Comparison of ENCODE assay signal across 10 cellular contexts in genomic region chr1:117146570-117147340, GRCh38. TPM values are rescaled to one million over a fixed set of nuclear protein-coding genes. Genes with fewer than 3 reads are reported as not detected.
DNase-seq lines count a peak whose midpoint lies in the region; ATAC-seq and TF ChIP-seq lines count a peak whose summit lies in the region.
"Had no signal": no experiment of that assay in that cellular context is flagged by ENCODE, and none has a peak within 500 bp of the region (broad histone marks: within the 10 kb centered on the region; RNA-seq: fewer than 3 reads in every experiment).

No MANE protein-coding gene starts in this region.

- H3K27me3 Mint-ChIP-seq in stimulated activated memory B cell treated with anti-CD40 and anti-IgM and Interleukin-4, amounts not matched to agents 10 μg/mL and 1 μg/mL and 100 μg/mL, for 72 hours: peaks cover 10% of the 10 kb centered on the region
- H3K27me3 Mint-ChIP-seq in activated naive CD4-positive, alpha-beta T cell treated with anti-CD3 and anti-CD28 coated beads for 36 hours (ENCODE audit: low read depth): no peaks in the 10 kb centered on the region

- H3K36me3 ChIP-seq in body of pancreas (replicated peaks in 1 of 2; ENCODE audit: insufficient read depth in 1 of 2, low read depth in 2 of 2): no peaks in the 10 kb centered on the region

- no peak for TF ChIP-seq POLR2A in body of pancreas (IDR thresholded peaks at IDR 0.05)

- H3K27me3 ChIP-seq in body of pancreas: no peaks in the 10 kb centered on the region

- ATAC-seq in body of pancreas (peak; percentile 80), HG03159 (IDR thresholded peaks at IDR 0.05; ENCODE audit: unreplicated experiment) (no peak)
- ATAC-seq in stimulated activated memory B cell treated with anti-CD40 and anti-IgM and Interleukin-4, amounts not matched to agents 10 μg/mL and 1 μg/mL and 100 μg/mL, for 72 hours: no peak

- H3K4me1 Mint-ChIP-seq in stimulated activated memory B cell treated with anti-CD40 and anti-IgM and Interleukin-4, amounts not matched to agents 10 μg/mL and 1 μg/mL and 100 μg/mL, for 72 hours: no peaks in the 10 kb centered on the region
- no peaks in the 10 kb centered on the region for H3K4me1 Mint-ChIP-seq in activated naive CD4-positive, alpha-beta T cell treated with anti-CD3 and anti-CD28 coated beads for 36 hours (ENCODE audit: low read depth)

- no peak overlapping the region for H3K4me3 ChIP-seq in AG10803 (ENCODE audit: low read length)
- H3K4me3 ChIP-seq in body of pancreas: no peak overlapping the region

- H3K27ac ChIP-seq in body of pancreas: peak overlapping the region in 2 of 4 donors; percentile 55 to 62

- H3K27ac Mint-ChIP-seq in stimulated activated memory B cell treated with anti-CD40 and anti-IgM and Interleukin-4, amounts not matched to agents 10 μg/mL and 1 μg/mL and 100 μg/mL, for 72 hours: no peak overlapping the region
- H3K27ac Mint-ChIP-seq in activated naive CD4-positive, alpha-beta T cell treated with anti-CD3 and anti-CD28 coated beads for 36 hours: no peak overlapping the region

- intact Hi-C loops in body of pancreas (cut with DNase I): no loop called here
- intact Hi-C loops in activated naive CD4-positive, alpha-beta T cell treated with anti-CD3 and anti-CD28 coated beads for 36 hours (cut with micrococcal nuclease): no loop called here

- H3K4me1 ChIP-seq in body of pancreas: no peaks in the 10 kb centered on the region

- WGBS in body of pancreas, 2 donors: 70 to 75% methylated on average over 8 of the region's 8 CpGs

- CTCF ChIA-PET in activated naive CD4-positive, alpha-beta T cell treated with anti-CD3 and anti-CD28 coated beads for 36 hours (lab: Charles Lee): no interaction called here

- H3K36me3 Mint-ChIP-seq in stimulated activated memory B cell treated with anti-CD40 and anti-IgM and Interleukin-4, amounts not matched to agents 10 μg/mL and 1 μg/mL and 100 μg/mL, for 72 hours: no peaks in the 10 kb centered on the region
- H3K36me3 Mint-ChIP-seq in activated naive CD4-positive, alpha-beta T cell treated with anti-CD3 and anti-CD28 coated beads for 36 hours (ENCODE audit: low read depth): no peaks in the 10 kb centered on the region

- TF ChIP-seq CTCF in AG10803 (conservative IDR thresholded peaks at IDR 0.05; ENCODE audit: low read length) (no peak), body of pancreas (IDR thresholded peaks at IDR 0.05) (no peak)

- no peaks in the 10 kb centered on the region for H3K9me3 ChIP-seq in body of pancreas

- no peak overlapping the region for H3K4me3 Mint-ChIP-seq in stimulated activated memory B cell treated with anti-CD40 and anti-IgM and Interleukin-4, amounts not matched to agents 10 μg/mL and 1 μg/mL and 100 μg/mL, for 72 hours
- no peak overlapping the region for H3K4me3 Mint-ChIP-seq in activated naive CD4-positive, alpha-beta T cell treated with anti-CD3 and anti-CD28 coated beads for 36 hours

- H3K9me3 Mint-ChIP-seq in stimulated activated memory B cell treated with anti-CD40 and anti-IgM and Interleukin-4, amounts not matched to agents 10 μg/mL and 1 μg/mL and 100 μg/mL, for 72 hours: no peaks in the 10 kb centered on the region
- peaks cover 2% of the 10 kb centered on the region for H3K9me3 Mint-ChIP-seq in activated naive CD4-positive, alpha-beta T cell treated with anti-CD3 and anti-CD28 coated beads for 36 hours

- peak; percentile 81 for DNase-seq in AG10803 (ENCODE audit: low read depth)
- peak; percentile 82 for DNase-seq in LoVo (ENCODE audit: low spot score)
- peak in 3 of 4 donors; percentile 15 to 43 (median 28) for DNase-seq in body of pancreas
- DNase-seq in kidney glomerular epithelial cell (lab: John Stamatoyannopoulos, UW): peak; percentile 91
- DNase-seq in NOMO-1 (lab: John Stamatoyannopoulos, UW; ENCODE audit: unreplicated experiment in 2 of 2): no peak
- no peak for DNase-seq in activated naive CD4-positive, alpha-beta T cell treated with anti-CD3 and anti-CD28 coated beads for 36 hours
- DNase-seq: cortex of kidney, GDM1 had no signal

RNA-seq across cellular contexts. Expression of gene TRIM45, which starts 25.2 kb away (rescaled TPM):
- 1 to 10 TPM; 7.5 to 8.6 TPM for total RNA-seq in body of pancreas
- total RNA-seq in activated naive CD4-positive, alpha-beta T cell treated with anti-CD3 and anti-CD28 coated beads for 36 hours: under 1 TPM; 0.17 TPM

Comparison
In these comparisons a context has a peak if more than half of its experiments do, and no peak if none do; other contexts are left out.
1. DNase-seq: peak in AG10803 (single experiment), LoVo (single experiment), body of pancreas (3 of 4) and kidney glomerular epithelial cell (single experiment); none in NOMO-1 (0 of 2) and activated naive CD4-positive, alpha-beta T cell treated with anti-CD3 and anti-CD28 coated beads for 36 hours (single experiment).
2. RNA of gene TRIM45, which starts 25.2 kb away (total RNA-seq): 7.5 to 8.6 TPM in body of pancreas; 0.17 TPM in activated naive CD4-positive, alpha-beta T cell treated with anti-CD3 and anti-CD28 coated beads for 36 hours; every median in the first group is over 4 times any median in the second.